1 cellular context compared by ENCODE assay signal in genomic region chr2:190554357-190555006, GRCh38.
TF ChIP-seq lines count a peak whose summit lies in the region.

No MANE protein-coding gene starts in this region.

TF ChIP-seq in HepG2, 621 proteins besides CTCF, POLR2A, EP300 and RAD21 (continued from another document):
- TF ChIP-seq, protein P1, sequence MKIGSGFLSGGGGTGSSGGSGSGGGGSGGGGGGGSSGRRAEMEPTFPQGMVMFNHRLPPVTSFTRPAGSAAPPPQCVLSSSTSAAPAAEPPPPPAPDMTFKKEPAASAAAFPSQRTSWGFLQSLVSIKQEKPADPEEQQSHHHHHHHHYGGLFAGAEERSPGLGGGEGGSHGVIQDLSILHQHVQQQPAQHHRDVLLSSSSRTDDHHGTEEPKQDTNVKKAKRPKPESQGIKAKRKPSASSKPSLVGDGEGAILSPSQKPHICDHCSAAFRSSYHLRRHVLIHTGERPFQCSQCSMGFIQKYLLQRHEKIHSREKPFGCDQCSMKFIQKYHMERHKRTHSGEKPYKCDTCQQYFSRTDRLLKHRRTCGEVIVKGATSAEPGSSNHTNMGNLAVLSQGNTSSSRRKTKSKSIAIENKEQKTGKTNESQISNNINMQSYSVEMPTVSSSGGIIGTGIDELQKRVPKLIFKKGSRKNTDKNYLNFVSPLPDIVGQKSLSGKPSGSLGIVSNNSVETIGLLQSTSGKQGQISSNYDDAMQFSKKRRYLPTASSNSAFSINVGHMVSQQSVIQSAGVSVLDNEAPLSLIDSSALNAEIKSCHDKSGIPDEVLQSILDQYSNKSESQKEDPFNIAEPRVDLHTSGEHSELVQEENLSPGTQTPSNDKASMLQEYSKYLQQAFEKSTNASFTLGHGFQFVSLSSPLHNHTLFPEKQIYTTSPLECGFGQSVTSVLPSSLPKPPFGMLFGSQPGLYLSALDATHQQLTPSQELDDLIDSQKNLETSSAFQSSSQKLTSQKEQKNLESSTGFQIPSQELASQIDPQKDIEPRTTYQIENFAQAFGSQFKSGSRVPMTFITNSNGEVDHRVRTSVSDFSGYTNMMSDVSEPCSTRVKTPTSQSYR (CRISPR knock-in tag; IDR thresholded peaks at IDR 0.05; ENCODE audit: borderline replicate concordance): no peak
- TF ChIP-seq ARID4A (CRISPR knock-in tag; IDR thresholded peaks at IDR 0.05; ENCODE audit: borderline replicate concordance) (peak; percentile 20; the same call in 1 of the 2 replicates), SAP130 (CRISPR knock-in tag; IDR thresholded peaks at IDR 0.05; ENCODE audit: low read depth) (no peak), FLYWCH1 (CRISPR knock-in tag; IDR thresholded peaks at IDR 0.05) (no peak), FOXM1 (CRISPR knock-in tag; IDR thresholded peaks at IDR 0.05) (no peak), HNRNPL (IDR thresholded peaks at IDR 0.05; ENCODE audit: low read depth, low read length) (0 out of 2 replicates have a peak, but pooled peaks have one; percentile 5), RNF2 (conservative IDR thresholded peaks at IDR 0.05; ENCODE audit: low read depth) (no peak), SP1 (IDR thresholded peaks at IDR 0.05) (no peak), SP1 (CRISPR knock-in tag; IDR thresholded peaks at IDR 0.05) (no peak), SMARCE1 (IDR thresholded peaks at IDR 0.05; ENCODE audit: borderline replicate concordance) (no peak), ZFP82 (CRISPR knock-in tag; IDR thresholded peaks at IDR 0.05; ENCODE audit: borderline replicate concordance) (no peak), ZNF776 (CRISPR knock-in tag; IDR thresholded peaks at IDR 0.05) (no peak), FOXA3 (CRISPR knock-in tag; IDR thresholded peaks at IDR 0.05) (peak; percentile 43), KMT2A (CRISPR knock-in tag; IDR thresholded peaks at IDR 0.05) (no peak), ZMYM4 (CRISPR knock-in tag; IDR thresholded peaks at IDR 0.05) (peak; percentile 22; the same call in 1 of the 2 replicates), ZNF460 (CRISPR knock-in tag; IDR thresholded peaks at IDR 0.05; ENCODE audit: borderline replicate concordance) (no peak), ZNF597 (CRISPR knock-in tag; IDR thresholded peaks at IDR 0.05) (no peak), ZNF644 (CRISPR knock-in tag; IDR thresholded peaks at IDR 0.05; ENCODE audit: low read depth) (0 out of 2 replicates have a peak, but pooled peaks have one; percentile 37), FOXA1 (IDR thresholded peaks at IDR 0.05) (no peak), FOXA1 (CRISPR knock-in tag; IDR thresholded peaks at IDR 0.05) (peak; percentile 70), SP5 (CRISPR knock-in tag; IDR thresholded peaks at IDR 0.05; ENCODE audit: borderline replicate concordance, low read depth) (peak; percentile 39; the same call in 1 of the 2 replicates)
- TF ChIP-seq, protein P2, sequence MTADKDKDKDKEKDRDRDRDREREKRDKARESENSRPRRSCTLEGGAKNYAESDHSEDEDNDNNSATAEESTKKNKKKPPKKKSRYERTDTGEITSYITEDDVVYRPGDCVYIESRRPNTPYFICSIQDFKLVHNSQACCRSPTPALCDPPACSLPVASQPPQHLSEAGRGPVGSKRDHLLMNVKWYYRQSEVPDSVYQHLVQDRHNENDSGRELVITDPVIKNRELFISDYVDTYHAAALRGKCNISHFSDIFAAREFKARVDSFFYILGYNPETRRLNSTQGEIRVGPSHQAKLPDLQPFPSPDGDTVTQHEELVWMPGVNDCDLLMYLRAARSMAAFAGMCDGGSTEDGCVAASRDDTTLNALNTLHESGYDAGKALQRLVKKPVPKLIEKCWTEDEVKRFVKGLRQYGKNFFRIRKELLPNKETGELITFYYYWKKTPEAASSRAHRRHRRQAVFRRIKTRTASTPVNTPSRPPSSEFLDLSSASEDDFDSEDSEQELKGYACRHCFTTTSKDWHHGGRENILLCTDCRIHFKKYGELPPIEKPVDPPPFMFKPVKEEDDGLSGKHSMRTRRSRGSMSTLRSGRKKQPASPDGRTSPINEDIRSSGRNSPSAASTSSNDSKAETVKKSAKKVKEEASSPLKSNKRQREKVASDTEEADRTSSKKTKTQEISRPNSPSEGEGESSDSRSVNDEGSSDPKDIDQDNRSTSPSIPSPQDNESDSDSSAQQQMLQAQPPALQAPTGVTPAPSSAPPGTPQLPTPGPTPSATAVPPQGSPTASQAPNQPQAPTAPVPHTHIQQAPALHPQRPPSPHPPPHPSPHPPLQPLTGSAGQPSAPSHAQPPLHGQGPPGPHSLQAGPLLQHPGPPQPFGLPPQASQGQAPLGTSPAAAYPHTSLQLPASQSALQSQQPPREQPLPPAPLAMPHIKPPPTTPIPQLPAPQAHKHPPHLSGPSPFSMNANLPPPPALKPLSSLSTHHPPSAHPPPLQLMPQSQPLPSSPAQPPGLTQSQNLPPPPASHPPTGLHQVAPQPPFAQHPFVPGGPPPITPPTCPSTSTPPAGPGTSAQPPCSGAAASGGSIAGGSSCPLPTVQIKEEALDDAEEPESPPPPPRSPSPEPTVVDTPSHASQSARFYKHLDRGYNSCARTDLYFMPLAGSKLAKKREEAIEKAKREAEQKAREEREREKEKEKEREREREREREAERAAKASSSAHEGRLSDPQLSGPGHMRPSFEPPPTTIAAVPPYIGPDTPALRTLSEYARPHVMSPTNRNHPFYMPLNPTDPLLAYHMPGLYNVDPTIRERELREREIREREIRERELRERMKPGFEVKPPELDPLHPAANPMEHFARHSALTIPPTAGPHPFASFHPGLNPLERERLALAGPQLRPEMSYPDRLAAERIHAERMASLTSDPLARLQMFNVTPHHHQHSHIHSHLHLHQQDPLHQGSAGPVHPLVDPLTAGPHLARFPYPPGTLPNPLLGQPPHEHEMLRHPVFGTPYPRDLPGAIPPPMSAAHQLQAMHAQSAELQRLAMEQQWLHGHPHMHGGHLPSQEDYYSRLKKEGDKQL (CRISPR knock-in tag; IDR thresholded peaks at IDR 0.05; ENCODE audit: low read depth): no peak
- TF ChIP-seq, protein P3, sequence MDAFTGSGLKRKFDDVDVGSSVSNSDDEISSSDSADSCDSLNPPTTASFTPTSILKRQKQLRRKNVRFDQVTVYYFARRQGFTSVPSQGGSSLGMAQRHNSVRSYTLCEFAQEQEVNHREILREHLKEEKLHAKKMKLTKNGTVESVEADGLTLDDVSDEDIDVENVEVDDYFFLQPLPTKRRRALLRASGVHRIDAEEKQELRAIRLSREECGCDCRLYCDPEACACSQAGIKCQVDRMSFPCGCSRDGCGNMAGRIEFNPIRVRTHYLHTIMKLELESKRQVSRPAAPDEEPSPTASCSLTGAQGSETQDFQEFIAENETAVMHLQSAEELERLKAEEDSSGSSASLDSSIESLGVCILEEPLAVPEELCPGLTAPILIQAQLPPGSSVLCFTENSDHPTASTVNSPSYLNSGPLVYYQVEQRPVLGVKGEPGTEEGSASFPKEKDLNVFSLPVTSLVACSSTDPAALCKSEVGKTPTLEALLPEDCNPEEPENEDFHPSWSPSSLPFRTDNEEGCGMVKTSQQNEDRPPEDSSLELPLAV (CRISPR knock-in tag; conservative IDR thresholded peaks at IDR 0.05; ENCODE audit: low read depth): no peak
